ENCODE assay signal across 15 cellular contexts in genomic region chr15:63843901-63844317, GRCh38. TPM values are rescaled to one million over a fixed set of nuclear protein-coding genes. Genes with fewer than 3 reads are reported as not detected.
DNase-seq lines count a peak whose midpoint lies in the region; FAIRE-seq and TF ChIP-seq lines count a peak whose summit lies in the region.
"Had no signal": no experiment of that assay in that cellular context is flagged by ENCODE, and none has a peak within 500 bp of the region (broad histone marks: within the 10 kb centered on the region; RNA-seq: fewer than 3 reads in every experiment).

No MANE protein-coding gene starts in this region.

- no peak for TF ChIP-seq POLR2A in H1 (IDR thresholded peaks at IDR 0.05; ENCODE audit: control extremely low read depth in 1 of 2, low read depth in 2 of 2, low read length in 2 of 2)
- no peak for TF ChIP-seq POLR2A in lower leg skin (IDR thresholded peaks at IDR 0.05)

- H3K79me2 ChIP-seq in PC-9 (ENCODE audit: low read depth) (no peaks in the 10 kb centered on the region), H1 (ENCODE audit: control insufficient read depth in 1 of 2, insufficient read depth in 2 of 2, low read length in 2 of 2) (no peaks in the 10 kb centered on the region)

- no peak overlapping the region for H2BK5ac ChIP-seq in H1 (ENCODE audit: low read depth, low read length)

- H3K79me1 ChIP-seq in H1 (ENCODE audit: low read depth, low read length): no peaks in the 10 kb centered on the region

- TF ChIP-seq CTCF in Caco-2 (IDR thresholded peaks at IDR 0.05; ENCODE audit: insufficient read depth in 1 of 2, low read depth in 1 of 2, low read length in 1 of 2, severe bottlenecking in 1 of 2, unreplicated experiment in 1 of 2) (no peak), PC-9 (conservative IDR thresholded peaks at IDR 0.05) (no peak), H1 (IDR thresholded peaks at IDR 0.05; ENCODE audit: control extremely low read depth in 1 of 3, insufficient read depth in 1 of 3, low read depth in 1 of 3, low read length in 3 of 3) (peak in 1 of 3 experiments; percentile 36; a peak in 1 of 4 replicates), mesothelial cell of epicardium (IDR thresholded peaks at IDR 0.05; ENCODE audit: unreplicated experiment) (no peak), lower leg skin (IDR thresholded peaks at IDR 0.05) (no peak)

- H3K56ac ChIP-seq in H1 (replicated peaks; ENCODE audit: insufficient read length, low read depth, low read length): no peak overlapping the region

- H2AK5ac ChIP-seq in H1 (ENCODE audit: low read depth, low read length): no peak overlapping the region

- H2BK15ac ChIP-seq in H1 (ENCODE audit: low read length): no peak overlapping the region

- no peak overlapping the region for H4K91ac ChIP-seq in H1 (replicated peaks; ENCODE audit: insufficient read length, low read length)

- H4K20me1 ChIP-seq in PC-9 (ENCODE audit: insufficient read depth) (no peaks in the 10 kb centered on the region), H1 (replicated peaks in 1 of 2; ENCODE audit: control insufficient read depth in 1 of 2, insufficient read depth in 2 of 2, low read length in 2 of 2) (no peaks in the 10 kb centered on the region)

- H3K4me1 ChIP-seq in Caco-2 (peaks cover 8% of the 10 kb centered on the region; the same call in 1 of the 2 replicates), PC-9 (replicated peaks; ENCODE audit: insufficient read depth) (peaks cover 6% of the 10 kb centered on the region), H1 (replicated peaks in 1 of 4; ENCODE audit: control insufficient read depth in 3 of 4, insufficient read depth in 4 of 4, low read length in 3 of 4) (peaks cover 0 to 2% (median 1%) of the 10 kb centered on the region in 4 experiments; a peak in 3 of 7 replicates)
- H3K4me1 ChIP-seq: prostate gland had no signal

- H3K23me2 ChIP-seq in H1 (ENCODE audit: low read depth, low read length): no peaks in the 10 kb centered on the region

- H3K14ac ChIP-seq in H1 (ENCODE audit: insufficient read length): no peak overlapping the region

- H2BK20ac ChIP-seq in H1 (ENCODE audit: low read length): no peak overlapping the region

- no peak; a peak in 1 of 4 replicates for TF ChIP-seq RAD21 in H1 (IDR thresholded peaks at IDR 0.05 in 1 of 2, conservative IDR thresholded peaks at IDR 0.05 in 1 of 2; ENCODE audit: low read depth in 2 of 2, low read length in 2 of 2)

- no peaks in the 10 kb centered on the region for H3K27me3 Mint-ChIP-seq in Caco-2 (ENCODE audit: insufficient read depth, unreplicated experiment)
- H3K27me3 Mint-ChIP-seq in mesothelial cell of epicardium (ENCODE audit: low read depth): no peaks in the 10 kb centered on the region
- peaks cover 13% of the 10 kb centered on the region for H3K27me3 Mint-ChIP-seq in activated naive CD4-positive, alpha-beta T cell treated with anti-CD3 and anti-CD28 coated beads, Interleukin-2, amount 10 ng/mL, durations not matched to agents 7 days and 5 days

- no peak overlapping the region for H3K18ac ChIP-seq in H1 (ENCODE audit: extremely low read depth, low read length)

- BruUV-seq in Caco-2 (replicated peaks; lab: Mats Ljungman, UMichigan): no TSS peak
- BruUV-seq in PC-9 (replicated peaks; lab: Mats Ljungman, UMichigan): no TSS peak

- DNase-seq in Caco-2: peak in 1 of 2 experiments; percentile 35
- peak; percentile 20 to 57 for DNase-seq in PC-9
- DNase-seq in H1 (ENCODE audit: low read depth in 1 of 2, low spot score in 2 of 2): no peak
- no peak for DNase-seq in mesothelial cell of epicardium (ENCODE audit: low spot score in 2 of 2, unreplicated experiment in 2 of 2)
- no peak for DNase-seq in activated naive CD4-positive, alpha-beta T cell treated with anti-CD3 and anti-CD28 coated beads, Interleukin-2, amount 10 ng/mL, durations not matched to agents 7 days and 5 days
- DNase-seq in GOT3 (lab: John Stamatoyannopoulos, UW): no peak
- DNase-seq in NCI-H2107 treated with DMSO at 0.1 percent for 48 hours (lab: John Stamatoyannopoulos, UW; ENCODE audit: unreplicated experiment): no peak
- DNase-seq in lower leg skin (ENCODE audit: low spot score in 2 of 2): no peak
- DNase-seq: activated naive CD8-positive, alpha-beta T cell treated with anti-CD3 and anti-CD28 coated beads, Interleukin-2, amount 10 ng/mL, durations not matched to agents 7 days and 5 days; cortex of kidney; DMS153; kidney had no signal

- POLR2A ChIA-PET in Caco-2 (lab: Charles Lee): no interaction called here
- POLR2A ChIA-PET in PC-9 (lab: Charles Lee; ENCODE audit: unreplicated experiment): no interaction called here
- POLR2A ChIA-PET in H1 (lab: Charles Lee; ENCODE audit: partially characterized antibody): no interaction called here

- H3K4me2 ChIP-seq in PC-9 (peak overlapping the region; percentile 25; the same call in 1 of the 2 replicates), H1 (ENCODE audit: insufficient read depth in 1 of 2, low read depth in 2 of 2, low read length in 2 of 2) (no peak overlapping the region)

- H3K9me2 ChIP-seq in PC-9 (ENCODE audit: insufficient read depth): no peaks in the 10 kb centered on the region

- no peak overlapping the region for H3K23ac ChIP-seq in H1 (ENCODE audit: insufficient read length)

- H3K9me3 ChIP-seq in Caco-2 (no peaks in the 10 kb centered on the region), PC-9 (ENCODE audit: insufficient read depth, low read depth) (no peaks in the 10 kb centered on the region), H1 (ENCODE audit: insufficient read depth in 2 of 2, low read depth in 1 of 2, low read length in 1 of 2) (no peaks in the 10 kb centered on the region)
- H3K9me3 ChIP-seq: prostate gland, thoracic aorta had no signal

- H3K27ac Mint-ChIP-seq in Caco-2 (ENCODE audit: unreplicated experiment): peak overlapping the region; percentile 19
- peak overlapping the region; percentile 83 for H3K27ac Mint-ChIP-seq in mesothelial cell of epicardium
- no peak overlapping the region for H3K27ac Mint-ChIP-seq in activated naive CD4-positive, alpha-beta T cell treated with anti-CD3 and anti-CD28 coated beads, Interleukin-2, amount 10 ng/mL, durations not matched to agents 7 days and 5 days
- H3K27ac Mint-ChIP-seq: activated naive CD8-positive, alpha-beta T cell treated with anti-CD3 and anti-CD28 coated beads, Interleukin-2, amount 10 ng/mL, durations not matched to agents 7 days and 5 days had no signal

- H3K4me3 Mint-ChIP-seq in Caco-2 (ENCODE audit: unreplicated experiment) (no peak overlapping the region), mesothelial cell of epicardium (no peak overlapping the region)
- no peak overlapping the region for H3K4me3 Mint-ChIP-seq in activated naive CD4-positive, alpha-beta T cell treated with anti-CD3 and anti-CD28 coated beads, Interleukin-2, amount 10 ng/mL, durations not matched to agents 7 days and 5 days
- H3K4me3 Mint-ChIP-seq: activated naive CD8-positive, alpha-beta T cell treated with anti-CD3 and anti-CD28 coated beads, Interleukin-2, amount 10 ng/mL, durations not matched to agents 7 days and 5 days had no signal

- H3K36me3 ChIP-seq in Caco-2 (ENCODE audit: control insufficient read depth, insufficient read depth, low read length) (no peaks in the 10 kb centered on the region), PC-9 (ENCODE audit: low read depth) (no peaks in the 10 kb centered on the region), H1 (ENCODE audit: control insufficient read depth in 2 of 4, insufficient read depth in 4 of 4, low read length in 3 of 4) (no peaks in the 10 kb centered on the region)
- H3K36me3 ChIP-seq: prostate gland, thoracic aorta had no signal

- no peak overlapping the region for H2BK120ac ChIP-seq in H1 (replicated peaks; ENCODE audit: low read depth, low read length)

- 82% methylated on average over 3 of the region's 3 CpGs; no CpG with 5 or more reads in 1 of the 2 experiments for WGBS in H1 (ENCODE audit: extremely low coverage in 1 of 2, insufficient coverage in 1 of 2, insufficient read length in 1 of 2, insufficient replicate concordance in 2 of 2, low coverage in 1 of 2, low lambda C conversion rate in 2 of 2, missing lambda C conversion rate in 1 of 2), 2 experiments
- WGBS in lower leg skin, 2 donors: 80 to 83% methylated on average over 3 of the region's 3 CpGs

- no peaks in the 10 kb centered on the region for H3K36me3 Mint-ChIP-seq in Caco-2 (ENCODE audit: insufficient read depth, unreplicated experiment)
- H3K36me3 Mint-ChIP-seq in mesothelial cell of epicardium: no peaks in the 10 kb centered on the region
- H3K36me3 Mint-ChIP-seq in activated naive CD4-positive, alpha-beta T cell treated with anti-CD3 and anti-CD28 coated beads, Interleukin-2, amount 10 ng/mL, durations not matched to agents 7 days and 5 days: no peaks in the 10 kb centered on the region
- H3K36me3 Mint-ChIP-seq: activated naive CD8-positive, alpha-beta T cell treated with anti-CD3 and anti-CD28 coated beads, Interleukin-2, amount 10 ng/mL, durations not matched to agents 7 days and 5 days had no signal

- H3K4me1 Mint-ChIP-seq in Caco-2 (ENCODE audit: low read depth, unreplicated experiment): no peaks in the 10 kb centered on the region
- peaks cover 21% of the 10 kb centered on the region for H3K4me1 Mint-ChIP-seq in mesothelial cell of epicardium
- H3K4me1 Mint-ChIP-seq in activated naive CD4-positive, alpha-beta T cell treated with anti-CD3 and anti-CD28 coated beads, Interleukin-2, amount 10 ng/mL, durations not matched to agents 7 days and 5 days: peaks cover 22% of the 10 kb centered on the region

- no peak for TF ChIP-seq EP300 in H1 (IDR thresholded peaks at IDR 0.05; ENCODE audit: borderline replicate concordance in 1 of 2, low read depth in 2 of 2, low read length in 2 of 2)

- no peak overlapping the region for H4K8ac ChIP-seq in H1 (ENCODE audit: extremely low read depth, insufficient read depth, low read length)

- no peak overlapping the region for H3K4me3 ChIP-seq in Caco-2 (ENCODE audit: low read depth, low read length)
- no peak overlapping the region for H3K4me3 ChIP-seq in PC-9
- H3K4me3 ChIP-seq in H1 (ENCODE audit: extremely low read depth in 1 of 4, insufficient read depth in 2 of 4, low read depth in 3 of 4, low read length in 4 of 4): no peak overlapping the region
- H3K4me3 ChIP-seq in lower leg skin (ENCODE audit: low read depth, poor library complexity, severe bottlenecking): no peak overlapping the region
- H3K4me3 ChIP-seq: prostate gland, thoracic aorta had no signal

- CTCF ChIA-PET in Caco-2 (lab: Charles Lee): no interaction called here
- CTCF ChIA-PET in PC-9 (lab: Charles Lee): interaction anchor here (0.7 kb wide), 1 partner anchor 10 kb away, joined by 4 read pairs; the partner anchor contains the start of gene HERC1
- CTCF ChIA-PET in H1 (lab: Charles Lee; ENCODE audit: partially characterized antibody): interaction anchor here (0.9 to 2.4 kb wide), 10 partner anchors 10 to 140 kb away, joined by 3 to 10 read pairs (median 4); no protein-coding TSS in a partner anchor
- CTCF ChIA-PET in activated naive CD4-positive, alpha-beta T cell treated with anti-CD3 and anti-CD28 coated beads, Interleukin-2, amount 10 ng/mL, durations not matched to agents 7 days and 5 days (lab: Charles Lee): no interaction called here

- no peak overlapping the region for H3K9ac ChIP-seq in H1 (replicated peaks in 1 of 4; ENCODE audit: extremely low read depth in 1 of 4, low read depth in 3 of 4, low read length in 3 of 4)

- no peak overlapping the region; the same call in 1 of the 2 replicates for H2BK12ac ChIP-seq in H1 (ENCODE audit: low read depth, low read length)

- intact Hi-C loops in Caco-2 (cut with micrococcal nuclease; ENCODE audit: unreplicated experiment): no loop called here
- intact Hi-C loops in PC-9 (cut with micrococcal nuclease; ENCODE audit: unreplicated experiment): no loop called here
- intact Hi-C loops in lower leg skin (cut with DNase I; ENCODE audit: low total_unique reads): no loop called here

- H2AFZ ChIP-seq in PC-9 (no peak overlapping the region), H1 (ENCODE audit: low read length) (0 out of 2 replicates have a peak overlapping the region, but pooled peaks have one; percentile 47)

- no peak overlapping the region for H3K4ac ChIP-seq in H1 (replicated peaks; ENCODE audit: insufficient read length, low read depth, low read length)

- no peak overlapping the region for H4K5ac ChIP-seq in H1 (ENCODE audit: insufficient read length, low read depth, low read length)

- no peak for FAIRE-seq in H1 (lab: Jason Lieb, UNC)
- FAIRE-seq: GM12891, kidney had no signal

- H3K27ac ChIP-seq in PC-9 (0 out of 2 replicates have a peak overlapping the region, but pooled peaks have one; percentile 9), H1 (ENCODE audit: low read depth, low read length) (no peak overlapping the region)
- H3K27ac ChIP-seq: prostate gland, thoracic aorta had no signal

- no peaks in the 10 kb centered on the region for H3K27me3 ChIP-seq in Caco-2 (replicated peaks; ENCODE audit: control insufficient read depth, insufficient read depth, low read length)
- H3K27me3 ChIP-seq in PC-9 (ENCODE audit: insufficient read depth, low read depth): no peaks in the 10 kb centered on the region
- H3K27me3 ChIP-seq in H1 (replicated peaks in 1 of 4; ENCODE audit: control insufficient read depth in 3 of 4, extremely low read depth in 1 of 4, insufficient read depth in 3 of 4, low read length in 3 of 4): no peaks in the 10 kb centered on the region

- no peaks in the 10 kb centered on the region for H3F3A ChIP-seq in PC-9 (ENCODE audit: insufficient read depth, low read depth)

- H3K9me3 Mint-ChIP-seq in Caco-2 (ENCODE audit: unreplicated experiment): peaks cover 7% of the 10 kb centered on the region
- H3K9me3 Mint-ChIP-seq in mesothelial cell of epicardium: peaks cover 13% of the 10 kb centered on the region
- no peaks in the 10 kb centered on the region for H3K9me3 Mint-ChIP-seq in activated naive CD4-positive, alpha-beta T cell treated with anti-CD3 and anti-CD28 coated beads, Interleukin-2, amount 10 ng/mL, durations not matched to agents 7 days and 5 days

RNA-seq across cellular contexts. Expression of gene HERC1, which starts 10.2 kb away (rescaled TPM):
- 34.7 and 44.6 TPM in 2 replicates for total RNA-seq in Caco-2 (2022)
- 46.6 and 47.0 TPM in 2 replicates for total RNA-seq in PC-9 (2021)
- 43.4 and 46.0 TPM in 2 replicates for total RNA-seq in H1 (2021; fragmentation: NEBNext Ultra II Directional; extraction: Animal tissue kit (Norgen Biotek cat#: 25700))
- 26.8 and 36.2 TPM in 2 replicates for polyA plus RNA-seq in H1 (2011; rRNA removed)
- polyA plus RNA-seq in H1 (2011; cell fraction: cytosol; rRNA removed): 28.7 TPM
- 69.0 TPM for polyA plus RNA-seq in H1 (2011; cell fraction: nucleus; rRNA removed)
- polyA plus RNA-seq in H1 (2012, experiment 1 of 2): 34.4 to 51.7 TPM (median 38.0 TPM) in 4 replicates
- 2.4 TPM for polyA plus RNA-seq in H1 (2012, experiment 2 of 2)
- 15.3 TPM for polyA plus RNA-seq in H1 (2013, experiment 1 of 2)
- 12.6 TPM for polyA plus RNA-seq in H1 (2013, experiment 2 of 2)
- 65.5 and 98.2 TPM in 2 replicates for polyA minus RNA-seq in H1 (2011; rRNA and poly(A)+ RNA removed)
- polyA minus RNA-seq in H1 (2011; cell fraction: cytosol; rRNA and poly(A)+ RNA removed): 56.9 TPM
- polyA minus RNA-seq in H1 (2011; cell fraction: nucleus; rRNA and poly(A)+ RNA removed): 87.7 TPM
- 73.1 to 75.5 TPM (median 74.9 TPM) in 3 replicates for total RNA-seq in mesothelial cell of epicardium
- total RNA-seq in lower leg skin: 100 to 1,000 TPM in 1 of 4 donors, 10 to 100 TPM in 3; 45.5 to 103 (median 88.9) TPM

Comparison
In these comparisons a context has a peak if more than half of its experiments do, and no peak if none do; other contexts are left out.
1. DNase-seq: peak in PC-9 (2 of 2); none in H1 (0 of 2), mesothelial cell of epicardium (0 of 2), activated naive CD4-positive, alpha-beta T cell treated with anti-CD3 and anti-CD28 coated beads, Interleukin-2, amount 10 ng/mL, durations not matched to agents 7 days and 5 days (single experiment), GOT3 (single experiment), NCI-H2107 treated with DMSO at 0.1 percent for 48 hours (single experiment) and lower leg skin (0 of 2).
2. CTCF ChIA-PET loops: an anchor here in PC-9 (0.7 kb wide) and H1 (0.9 to 2.4 kb wide); none called in Caco-2 and activated naive CD4-positive, alpha-beta T cell treated with anti-CD3 and anti-CD28 coated beads, Interleukin-2, amount 10 ng/mL, durations not matched to agents 7 days and 5 days.